1 cellular context compared by ENCODE assay signal in genomic region chr5:134124289-134125194, GRCh38.
TF ChIP-seq lines count a peak whose summit lies in the region.

No MANE protein-coding gene starts in this region.

TF ChIP-seq in HepG2, 621 proteins besides CTCF, POLR2A, EP300 and RAD21:
- TF ChIP-seq ZNF205 (CRISPR knock-in tag; IDR thresholded peaks at IDR 0.05), result no peak
- TF ChIP-seq ZNF761 (CRISPR knock-in tag; conservative IDR thresholded peaks at IDR 0.05), result no peak
- TF ChIP-seq MNT (IDR thresholded peaks at IDR 0.05), result no peak
- peak; percentile 34 for TF ChIP-seq RBM22 (optimal IDR thresholded peaks at IDR 0.05; ENCODE audit: low read length)
- TF ChIP-seq PRDM4 (CRISPR knock-in tag; IDR thresholded peaks at IDR 0.05; ENCODE audit: borderline replicate concordance), result no peak
